ENCODE assay signal across 1 cellular context in genomic region chr17:75012320-75013076, GRCh38.
A peak's percentile ranks its signal among the peaks of the same experiment; 100 is the strongest.
TF ChIP-seq lines count a peak whose summit lies in the region.

TSS of gene MRPL58 (plus strand) at chr17:75012670. CDS start at chr17:75012687, 17 bp downstream.

TF ChIP-seq in HepG2, 621 proteins besides CTCF, POLR2A, EP300 and RAD21 (continued from another document and continues in another):
- TF ChIP-seq MAFK (conservative IDR thresholded peaks at IDR 0.05 in 1 of 2, IDR thresholded peaks at IDR 0.05 in 1 of 2; ENCODE audit: low read length in 2 of 2): 0 out of 4 replicates have a peak, but pooled peaks of 1 of the 2 experiments have one; percentile 9
- TF ChIP-seq ZNF318 (CRISPR knock-in tag; IDR thresholded peaks at IDR 0.05): no peak
- peak; percentile 90; the same call in 1 of the 2 replicates for TF ChIP-seq TERF1 (CRISPR knock-in tag; IDR thresholded peaks at IDR 0.05)
- 0 out of 2 replicates have a peak, but pooled peaks have one; percentile 63 for TF ChIP-seq ATF5 (CRISPR knock-in tag; IDR thresholded peaks at IDR 0.05; ENCODE audit: low read depth)
- peak; percentile 92 for TF ChIP-seq ZNF232 (CRISPR knock-in tag; IDR thresholded peaks at IDR 0.05; ENCODE audit: borderline replicate concordance)
- TF ChIP-seq SP5 (CRISPR knock-in tag; IDR thresholded peaks at IDR 0.05; ENCODE audit: borderline replicate concordance, low read depth): peak; percentile 75
- peak; percentile 99 for TF ChIP-seq ZNF580 (CRISPR knock-in tag; IDR thresholded peaks at IDR 0.05; ENCODE audit: borderline replicate concordance, low read depth)
- TF ChIP-seq KLF15 (CRISPR knock-in tag; IDR thresholded peaks at IDR 0.05; ENCODE audit: borderline replicate concordance): peak; percentile 85
- no peak for TF ChIP-seq SNRNP70 (IDR thresholded peaks at IDR 0.05; ENCODE audit: low read depth, low read length)
- TF ChIP-seq KDM3A (CRISPR knock-in tag; IDR thresholded peaks at IDR 0.05; ENCODE audit: low read depth): peak; percentile 99
- TF ChIP-seq NKX3-1 (CRISPR knock-in tag; IDR thresholded peaks at IDR 0.05): peak; percentile 96
- TF ChIP-seq ZNF615 (CRISPR knock-in tag; IDR thresholded peaks at IDR 0.05; ENCODE audit: borderline replicate concordance): peak; percentile 96; the same call in 1 of the 2 replicates
- TF ChIP-seq ZSCAN9 (CRISPR knock-in tag; IDR thresholded peaks at IDR 0.05; ENCODE audit: borderline replicate concordance): peak; percentile 92
- TF ChIP-seq TRIM24 (CRISPR knock-in tag; IDR thresholded peaks at IDR 0.05): no peak
- no peak for TF ChIP-seq FOXO4 (CRISPR knock-in tag; conservative IDR thresholded peaks at IDR 0.05)
- peak; percentile 96 for TF ChIP-seq ZNF274 (CRISPR knock-in tag; IDR thresholded peaks at IDR 0.05)
- TF ChIP-seq MTF2 (CRISPR knock-in tag; IDR thresholded peaks at IDR 0.05; ENCODE audit: borderline replicate concordance): peak; percentile 85; the same call in 1 of the 2 replicates
- TF ChIP-seq ZNF567 (CRISPR knock-in tag; IDR thresholded peaks at IDR 0.05; ENCODE audit: borderline replicate concordance): peak; percentile 97; the same call in 1 of the 2 replicates
- peak; percentile 98; the same call in 1 of the 2 replicates for TF ChIP-seq ZNF761 (CRISPR knock-in tag; conservative IDR thresholded peaks at IDR 0.05)
- no peak; the same call in 1 of the 2 replicates for TF ChIP-seq ZSCAN29 (CRISPR knock-in tag; conservative IDR thresholded peaks at IDR 0.05)
- TF ChIP-seq AHR (CRISPR knock-in tag; IDR thresholded peaks at IDR 0.05): peak; percentile 98
- no peak for TF ChIP-seq ARNT (IDR thresholded peaks at IDR 0.05)
- TF ChIP-seq THYN1 (CRISPR knock-in tag; IDR thresholded peaks at IDR 0.05; ENCODE audit: borderline replicate concordance, low read depth): no peak; the same call in 1 of the 2 replicates
- TF ChIP-seq ISL2 (CRISPR knock-in tag; IDR thresholded peaks at IDR 0.05): peak; percentile 91
- peak; percentile 92; the same call in 1 of the 2 replicates for TF ChIP-seq HMGXB3 (CRISPR knock-in tag; IDR thresholded peaks at IDR 0.05; ENCODE audit: borderline replicate concordance)
- peak; percentile 99 for TF ChIP-seq ZNF605 (CRISPR knock-in tag; IDR thresholded peaks at IDR 0.05)
- peak; percentile 97 for TF ChIP-seq GPN1 (CRISPR knock-in tag; IDR thresholded peaks at IDR 0.05; ENCODE audit: borderline replicate concordance)
- TF ChIP-seq RERE (CRISPR knock-in tag; IDR thresholded peaks at IDR 0.05; ENCODE audit: low read depth): peak; percentile 51; the same call in 1 of the 2 replicates
- peak; percentile 86; the same call in 1 of the 2 replicates for TF ChIP-seq ZBTB39 (CRISPR knock-in tag; IDR thresholded peaks at IDR 0.05)
- peak; percentile 95 for TF ChIP-seq TOE1 (CRISPR knock-in tag; IDR thresholded peaks at IDR 0.05)
